9 cellular contexts compared by ENCODE assay signal in the genomic region with DNA sequence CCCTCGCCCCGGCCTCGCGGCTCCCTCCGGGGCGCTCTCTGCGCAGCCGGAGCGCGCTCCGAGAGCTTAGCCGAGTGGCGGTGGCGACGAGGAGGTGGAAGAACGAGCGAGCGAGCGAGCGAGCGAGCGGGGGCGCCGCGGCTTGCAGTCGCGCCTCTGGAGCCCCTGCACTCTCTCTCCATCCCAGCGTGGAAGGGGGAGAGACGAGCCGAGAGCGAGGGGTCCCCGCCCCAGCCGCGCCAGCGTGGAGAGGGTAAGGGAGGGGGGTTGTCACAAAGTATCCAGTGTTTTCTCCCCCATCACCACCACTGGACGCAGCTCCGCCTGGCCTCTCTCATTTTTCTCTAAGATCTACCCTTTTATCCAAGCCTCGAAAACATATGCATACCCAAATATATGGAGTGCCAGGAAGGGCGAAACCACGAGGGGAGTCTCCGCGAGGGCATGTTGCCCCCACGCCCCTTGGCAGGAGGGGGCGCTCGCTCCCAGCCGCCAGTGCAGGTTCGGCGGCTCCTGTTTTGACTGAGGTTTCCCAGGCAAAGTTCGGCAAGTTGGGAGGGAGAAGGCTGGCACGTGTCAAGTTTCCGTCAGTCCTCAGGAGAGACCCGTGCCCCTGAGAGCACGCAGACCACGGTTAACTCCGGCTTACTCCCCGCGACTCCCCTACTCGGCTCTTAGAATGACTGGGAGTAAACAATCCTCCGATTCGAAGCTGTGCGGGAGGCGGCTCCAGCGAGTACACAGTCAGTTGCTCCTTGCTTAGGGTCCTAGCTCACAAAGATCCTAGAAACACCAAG. TPM values are rescaled to one million over a fixed set of nuclear protein-coding genes. Genes with fewer than 3 reads are reported as not detected.
DNase-seq lines count a peak whose midpoint lies in the region; TF ChIP-seq lines count a peak whose summit lies in the region.
"Had no signal": no experiment of that assay in that cellular context is flagged by ENCODE, and none has a peak within 500 bp of the region (broad histone marks: within the 10 kb centered on the region; RNA-seq: fewer than 3 reads in every experiment).

No MANE protein-coding gene starts in this region.

- intact Hi-C loops in mammary epithelial cell (cut with micrococcal nuclease) (loop anchor here (2.0 to 10.0 kb wide), 4 partner anchors 400 to 740 kb away; no protein-coding TSS in a partner anchor), testis (cut with DNase I; ENCODE audit: low total_unique reads) (no loop called here)

- peaks cover 50% of the 10 kb centered on the region for H3K27me3 ChIP-seq in mammary epithelial cell (ENCODE audit: insufficient read depth, low read length)
- H3K27me3 ChIP-seq in kidney epithelial cell (ENCODE audit: control insufficient read depth, insufficient read depth, low read length), result peaks cover 21% of the 10 kb centered on the region
- no peaks in the 10 kb centered on the region for H3K27me3 ChIP-seq in testis

- in situ Hi-C loops in mammary epithelial cell (cut with MboI; ENCODE audit: low sequenced_read_pairs in 2 of 2), result no loop called here

- H3K4me2 ChIP-seq in mammary epithelial cell (ENCODE audit: insufficient read depth, low read depth, low read length), result peak overlapping the region; percentile 83

- TF ChIP-seq CTCF in mammary epithelial cell (conservative IDR thresholded peaks at IDR 0.05 in 1 of 2, IDR thresholded peaks at IDR 0.05 in 1 of 2; ENCODE audit: extremely low read depth in 1 of 2, insufficient read depth in 1 of 2, low read depth in 1 of 2, low read length in 2 of 2) (peak; percentile 53 to 76), kidney epithelial cell (IDR thresholded peaks at IDR 0.05; ENCODE audit: insufficient read depth, low read length, poor library complexity, severe bottlenecking) (peak; percentile 91), testis (IDR thresholded peaks at IDR 0.05) (peak; percentile 28 to 56 (median 55))

- dilution Hi-C loops in mammary epithelial cell (cut with HindIII; ENCODE audit: low sequenced_read_pairs), result no loop called here

- 7% methylated on average over 15 of the region's 63 CpGs for WGBS in mammary epithelial cell (ENCODE audit: low coverage, missing lambda C conversion rate)
- 1 to 5% methylated on average over 16 to 39 of the region's 63 CpGs for WGBS in testis, 2 donors

- H3K9me3 ChIP-seq in mammary epithelial cell (replicated peaks; ENCODE audit: insufficient read depth, low read length) (no peaks in the 10 kb centered on the region), testis (no peaks in the 10 kb centered on the region)

- H3K4me3 ChIP-seq in mammary epithelial cell (replicated peaks in 1 of 3; ENCODE audit: insufficient read depth in 1 of 3, low read depth in 2 of 3, low read length in 3 of 3) (peak overlapping the region; percentile 36 to 42 (median 38)), kidney epithelial cell (ENCODE audit: low read depth, low read length) (peak overlapping the region; percentile 42), testis (peak overlapping the region; percentile 41 to 52)

- H2AFZ ChIP-seq in mammary epithelial cell (ENCODE audit: low read depth, low read length), result peak overlapping the region; percentile 82

- TF ChIP-seq POLR2A in testis (IDR thresholded peaks at IDR 0.05), result no peak

- H3K79me2 ChIP-seq in mammary epithelial cell (ENCODE audit: insufficient read depth, low read length), result no peaks in the 10 kb centered on the region

- H3K27ac ChIP-seq in mammary epithelial cell (ENCODE audit: insufficient read depth, low read depth, low read length), result no peak overlapping the region
- no peak overlapping the region for H3K27ac ChIP-seq in testis
- H3K27ac ChIP-seq: epithelial cell of prostate had no signal

- DNase-seq in COR-L47 (lab: John Stamatoyannopoulos, UW), result peak; percentile 49
- DNase-seq in NCI-H1092 treated with DMSO at 0.1 percent for 48 hours (lab: John Stamatoyannopoulos, UW), result peak; percentile 14
- no peak for DNase-seq in mammary epithelial cell
- no peak for DNase-seq in kidney epithelial cell (ENCODE audit: low read depth)
- peak; percentile 63 for DNase-seq in testis
- no peak for DNase-seq in SK-N-DZ (ENCODE audit: low spot score)
- DNase-seq in COLO829 (ENCODE audit: low spot score), result no peak
- DNase-seq in HPDE6-E6E7 (ENCODE audit: extremely low spot score), result no peak

- BruUV-seq in mammary epithelial cell (replicated peaks; lab: Mats Ljungman, UMichigan), result no TSS peak

- no peaks in the 10 kb centered on the region for H4K20me1 ChIP-seq in mammary epithelial cell (ENCODE audit: insufficient read depth, low read length)

- H3K4me1 ChIP-seq in mammary epithelial cell (ENCODE audit: insufficient read depth, low read length) (peaks cover 15% of the 10 kb centered on the region), testis (peaks cover 7% of the 10 kb centered on the region)

- no peaks in the 10 kb centered on the region for H3K36me3 ChIP-seq in mammary epithelial cell (ENCODE audit: insufficient read depth, low read length)
- H3K36me3 ChIP-seq in kidney epithelial cell (ENCODE audit: control insufficient read depth, insufficient read depth, low read length), result no peaks in the 10 kb centered on the region
- no peaks in the 10 kb centered on the region for H3K36me3 ChIP-seq in testis (ENCODE audit: low read depth, missing control alignments)

- CTCF ChIA-PET in mammary epithelial cell (lab: Charles Lee; ENCODE audit: low non-redundant PET), result interaction anchor here (0.6 kb wide), 1 partner anchor 1121 kb away, joined by 4 read pairs; no protein-coding TSS in a partner anchor

- H3K9ac ChIP-seq in mammary epithelial cell (ENCODE audit: insufficient read depth, low read length), result no peak overlapping the region

RNA-seq across cellular contexts. Expression of a gene that starts 0.6 kb away (rescaled TPM):
- total RNA-seq in mammary epithelial cell (not detected), kidney epithelial cell (under 0.01 and 0.25 TPM in 2 replicates), testis (1 to 10 TPM in 1 of 2 donors, under 1 TPM in 1; 0.79 to 1.2 TPM)
- polyA plus RNA-seq in mammary epithelial cell (not detected), testis (ENCODE audit: insufficient read depth, low read depth, low replicate concordance) (1.7 TPM)
- polyA minus RNA-seq in mammary epithelial cell, result not detected
- polyA plus RNA-seq in SK-N-DZ (2014; cell fraction: cytosol; rRNA removed), result 0.07 and 0.16 TPM in 2 replicates
- polyA plus RNA-seq in SK-N-DZ (2014; cell fraction: nucleus; rRNA removed), result not detected in 2 replicates

Comparison
In these comparisons a context has a peak if more than half of its experiments do, and no peak if none do; other contexts are left out.
1. DNase-seq: peak in COR-L47 (single experiment), NCI-H1092 treated with DMSO at 0.1 percent for 48 hours (single experiment) and testis (single experiment); none in mammary epithelial cell (single experiment), kidney epithelial cell (single experiment), SK-N-DZ (single experiment), COLO829 (single experiment) and HPDE6-E6E7 (single experiment).
2. Peak in every context shown above with its lines, with median percentiles within 50 percentile points of each other: H3K4me3 ChIP-seq and CTCF ChIP-seq.